Comparison of ENCODE assay signal across 8 cellular contexts in the genomic region with DNA sequence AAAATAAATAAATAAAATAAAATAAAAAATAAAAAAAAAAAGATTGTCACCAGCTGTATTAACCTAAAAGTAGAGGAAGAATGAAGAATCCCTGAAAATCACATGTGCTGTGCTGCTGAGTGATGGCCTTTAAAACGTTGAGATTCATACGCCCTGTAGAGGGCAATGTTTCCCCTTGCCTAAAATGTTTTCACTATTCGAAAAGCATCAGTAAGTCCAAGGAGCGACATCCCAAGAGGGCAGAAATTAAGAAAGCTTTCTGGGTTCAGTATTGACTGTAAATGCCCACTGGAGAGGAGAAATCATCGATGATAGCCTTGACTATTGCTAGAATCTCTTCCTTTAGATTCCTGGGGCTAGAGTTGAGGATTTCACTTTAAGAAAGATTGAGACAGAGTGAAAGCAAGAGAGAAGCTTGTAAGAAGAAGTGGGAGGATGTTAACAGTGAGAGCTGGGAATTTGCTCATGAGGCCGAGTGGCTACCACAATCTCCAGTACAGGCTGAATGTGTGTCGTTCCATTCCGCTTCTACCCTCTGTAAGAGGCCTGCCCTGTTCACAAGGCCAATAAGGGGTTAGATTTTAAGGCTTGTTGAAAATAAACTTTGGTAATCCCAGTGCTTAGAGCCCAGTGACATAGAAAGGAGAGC.
DNase-seq lines count a peak whose midpoint lies in the region; ATAC-seq, FAIRE-seq and TF ChIP-seq lines count a peak whose summit lies in the region.

No MANE protein-coding gene starts in this region.

- H3K9me3 ChIP-seq in mucosa of descending colon: no peaks in the 10 kb centered on the region

- no peak overlapping the region for H3K27ac Mint-ChIP-seq in endothelial cell (ENCODE audit: unreplicated experiment)

- H3K4me3 ChIP-seq in HL-60 (replicated peaks; ENCODE audit: insufficient read depth, low read length) (no peak overlapping the region), mucosa of descending colon (no peak overlapping the region)

- H3K4me1 ChIP-seq in mucosa of descending colon (ENCODE audit: low read depth): no peaks in the 10 kb centered on the region

- no peaks in the 10 kb centered on the region for H3K27me3 ChIP-seq in HL-60 (ENCODE audit: insufficient read depth, poor library complexity, severe bottlenecking)

- no peak for FAIRE-seq in RCC 7860 (lab: Jason Lieb, UNC)

- ATAC-seq in GM19397 (IDR thresholded peaks at IDR 0.05; ENCODE audit: unreplicated experiment): peak; percentile 56
- peak; percentile 63 for ATAC-seq in mucosa of descending colon

- peak; percentile 19 for DNase-seq in DMS 273 treated with DMSO at 0.1 percent for 48 hours (lab: John Stamatoyannopoulos, UW)
- peak in 1 of 2 experiments; percentile 26 for DNase-seq in HL-60 (ENCODE audit: low read depth in 1 of 2, low spot score in 1 of 2)
- DNase-seq in RCC 7860 (ENCODE audit: low spot score): peak; percentile 19
- DNase-seq in endothelial cell (ENCODE audit: low spot score): no peak
- DNase-seq in mucosa of descending colon: no peak
- no peak for DNase-seq in NCI-H1930 (lab: John Stamatoyannopoulos, UW)
- no peak for DNase-seq in activated naive CD4-positive, alpha-beta T cell treated with Interleukin-2 at 50 U/mL for 16 hours

- no peak overlapping the region for H3K4me3 Mint-ChIP-seq in endothelial cell (ENCODE audit: unreplicated experiment)

- H3K36me3 ChIP-seq in mucosa of descending colon (ENCODE audit: low read depth): no peaks in the 10 kb centered on the region

- intact Hi-C loops in mucosa of descending colon (cut with DNase I, micrococcal nuclease): loop anchor here (5.0 to 10.0 kb wide), 2 partner anchors 465 to 473 kb away; no protein-coding TSS in a partner anchor

- H3K36me3 Mint-ChIP-seq in endothelial cell (ENCODE audit: low read depth, unreplicated experiment): no peaks in the 10 kb centered on the region

- H3K4me1 Mint-ChIP-seq in endothelial cell (ENCODE audit: unreplicated experiment): peaks cover 10% of the 10 kb centered on the region

- H3K27ac ChIP-seq in HL-60 (replicated peaks): no peak overlapping the region

- H3K27me3 Mint-ChIP-seq in endothelial cell (ENCODE audit: unreplicated experiment): no peaks in the 10 kb centered on the region

- no peaks in the 10 kb centered on the region for H3K9me3 Mint-ChIP-seq in endothelial cell (ENCODE audit: unreplicated experiment)

- TF ChIP-seq CTCF in HL-60 (IDR thresholded peaks at IDR 0.05; ENCODE audit: insufficient read depth, low read length) (peak; percentile 58), endothelial cell (IDR thresholded peaks at IDR 0.05; ENCODE audit: unreplicated experiment) (peak; percentile 44), mucosa of descending colon (IDR thresholded peaks at IDR 0.05) (peak; percentile 11)

Comparison
In these comparisons a context has a peak if more than half of its experiments do, and no peak if none do; other contexts are left out.
1. DNase-seq: peak in DMS 273 treated with DMSO at 0.1 percent for 48 hours (single experiment) and RCC 7860 (single experiment); none in endothelial cell (single experiment), mucosa of descending colon (0 of 3), NCI-H1930 (0 of 2) and activated naive CD4-positive, alpha-beta T cell treated with Interleukin-2 at 50 U/mL for 16 hours (single experiment).
2. Peak in every context shown above with its lines, with median percentiles within 50 percentile points of each other: CTCF ChIP-seq.